Comparison of ENCODE assay signal across 1 cellular context in the genomic region with DNA sequence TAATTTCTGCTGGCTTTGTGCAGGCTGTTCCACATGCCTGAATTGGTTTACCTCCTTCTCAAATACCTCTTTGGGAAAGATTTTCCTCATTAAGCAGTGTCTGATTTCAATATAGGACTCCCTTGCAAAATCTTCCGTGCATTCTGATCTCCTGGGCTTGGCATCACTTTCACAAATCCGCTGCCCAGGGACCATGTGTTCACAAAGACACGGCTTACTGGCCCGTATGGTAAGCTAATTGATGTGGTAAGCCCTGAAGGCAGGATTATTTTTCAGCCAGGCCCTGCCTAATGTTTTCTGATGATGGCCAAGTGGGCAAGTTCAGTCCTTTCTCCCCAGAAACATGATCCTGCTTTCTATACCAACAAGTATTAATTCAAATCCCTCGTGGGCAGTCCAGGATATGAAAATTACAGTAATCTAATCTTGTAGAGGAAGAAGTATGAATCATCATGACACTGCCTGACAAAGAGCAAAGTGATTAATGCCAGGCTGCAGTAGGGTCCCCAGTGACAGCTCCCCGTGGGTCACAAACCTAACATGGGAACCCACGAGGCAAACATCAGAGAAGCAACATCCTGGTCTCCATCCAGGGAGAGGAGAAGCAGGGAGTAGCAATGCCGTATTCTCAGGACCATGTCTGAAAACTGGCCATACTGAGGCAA.
TF ChIP-seq lines count a peak whose summit lies in the region.

No MANE protein-coding gene starts in this region.

TF ChIP-seq in K562, 482 proteins besides CTCF, POLR2A, EP300 and RAD21 (continued from another document):
- TF ChIP-seq ZBTB40 (IDR thresholded peaks at IDR 0.05): no peak
- no peak for TF ChIP-seq ZBTB40 (CRISPR knock-in tag; IDR thresholded peaks at IDR 0.05)
